Comparison of ENCODE assay signal across 20 cellular contexts in the genomic region with DNA sequence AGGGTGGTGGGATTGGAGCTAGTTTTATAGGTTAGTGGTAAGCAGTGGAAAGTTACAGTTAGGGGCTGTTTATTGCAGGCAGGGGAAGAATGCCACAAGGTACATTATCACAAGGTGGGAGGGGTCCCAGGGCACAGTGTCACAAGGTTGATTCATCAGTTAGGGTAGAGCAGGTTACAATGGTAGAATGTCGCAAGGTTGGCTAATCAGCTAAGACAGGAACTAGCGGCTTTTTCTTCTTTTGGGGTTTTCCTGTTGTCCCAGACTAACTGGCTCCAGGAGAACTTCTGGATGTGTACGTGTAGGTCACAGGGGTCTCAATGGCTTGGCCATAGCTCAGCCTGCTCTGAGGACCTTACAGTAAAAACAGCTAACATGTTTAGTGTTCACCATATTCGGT.
DNase-seq lines count a peak whose midpoint lies in the region; ATAC-seq and TF ChIP-seq lines count a peak whose summit lies in the region.
"Had no signal": no experiment of that assay in that cellular context is flagged by ENCODE, and none has a peak within 500 bp of the region (broad histone marks: within the 10 kb centered on the region; RNA-seq: fewer than 3 reads in every experiment).

No MANE protein-coding gene starts in this region.

- no peaks in the 10 kb centered on the region for H3K9me2 ChIP-seq in GM23338 (ENCODE audit: insufficient read depth)

- peak; percentile 77 for DNase-seq in GF-D8 (lab: John Stamatoyannopoulos, UW)
- no peak for DNase-seq in GM23338 (ENCODE audit: low spot score)
- DNase-seq in M059J (ENCODE audit: low read depth): peak; percentile 2
- peak; percentile 6 for DNase-seq in NOMO-1 treated with dmso at 0.1 percent for 144 hours (lab: John Stamatoyannopoulos, UW; ENCODE audit: unreplicated experiment)
- no peak for DNase-seq in COR-L47 (lab: John Stamatoyannopoulos, UW)
- no peak for DNase-seq in SW480 (ENCODE audit: low spot score)
- DNase-seq in foreskin melanocyte: no peak
- DNase-seq: ACHN; BE2C; C1 segment of cervical spinal cord; Caco-2; CD4-positive, CD25-positive, alpha-beta regulatory T cell; CD8-positive, alpha-beta memory T cell; GOT3; H7; HFFc6; KBM-7 had no signal

- H3K27ac Mint-ChIP-seq in GM23338: peak overlapping the region; percentile 70; the same call in 1 of the 2 replicates
- H3K27ac Mint-ChIP-seq: CD4-positive, CD25-positive, alpha-beta regulatory T cell; CD8-positive, alpha-beta memory T cell; HFFc6 had no signal

- no peaks in the 10 kb centered on the region for H3K36me3 Mint-ChIP-seq in GM23338 (ENCODE audit: low read depth)
- H3K36me3 Mint-ChIP-seq: CD4-positive, CD25-positive, alpha-beta regulatory T cell; CD8-positive, alpha-beta memory T cell; IgD-negative memory B cell had no signal

- H3K4me2 ChIP-seq in GM23338: no peak overlapping the region

- no peaks in the 10 kb centered on the region for H3K4me1 ChIP-seq in GM23338 (ENCODE audit: insufficient read depth)
- H3K4me1 ChIP-seq: BE2C, Caco-2 had no signal

- no peaks in the 10 kb centered on the region for H3K36me3 ChIP-seq in GM23338 (ENCODE audit: insufficient read depth)
- H3K36me3 ChIP-seq: BE2C had no signal

- H3K4me3 ChIP-seq in GM23338: no peak overlapping the region

- H3K4me1 Mint-ChIP-seq in GM23338: no peaks in the 10 kb centered on the region
- H3K4me1 Mint-ChIP-seq: CD4-positive, CD25-positive, alpha-beta regulatory T cell; CD8-positive, alpha-beta memory T cell; IgD-negative memory B cell had no signal

- H3K27me3 ChIP-seq in GM23338 (ENCODE audit: insufficient read depth): no peaks in the 10 kb centered on the region
- H3K27me3 ChIP-seq: BE2C had no signal

- H3K9me3 Mint-ChIP-seq in GM23338: no peaks in the 10 kb centered on the region
- H3K9me3 Mint-ChIP-seq: CD8-positive, alpha-beta memory T cell; HFFc6; IgD-negative memory B cell had no signal

- ATAC-seq in GM23338 (no peak), HG02840 (IDR thresholded peaks at IDR 0.05; ENCODE audit: low FRiP score, unreplicated experiment) (no peak)
- ATAC-seq: HCT116 had no signal

- H2AFZ ChIP-seq in GM23338: no peak overlapping the region

- no peak overlapping the region for H3K27ac ChIP-seq in GM23338 (ENCODE audit: low read depth)

- H4K20me1 ChIP-seq in GM23338 (replicated peaks; ENCODE audit: insufficient read depth): no peaks in the 10 kb centered on the region

- TF ChIP-seq CTCF in GM23338 (conservative IDR thresholded peaks at IDR 0.05; ENCODE audit: low read depth in 2 of 2): no peak

- H3K4me3 Mint-ChIP-seq in GM23338: no peak overlapping the region
- H3K4me3 Mint-ChIP-seq: CD4-positive, CD25-positive, alpha-beta regulatory T cell; CD8-positive, alpha-beta memory T cell; HFFc6; IgD-negative memory B cell had no signal

- H3K27me3 Mint-ChIP-seq in GM23338 (ENCODE audit: insufficient read depth, low read depth, poor library complexity): no peaks in the 10 kb centered on the region
- H3K27me3 Mint-ChIP-seq: CD4-positive, CD25-positive, alpha-beta regulatory T cell; IgD-negative memory B cell had no signal

- H3F3A ChIP-seq in GM23338 (replicated peaks; ENCODE audit: low read depth): no peaks in the 10 kb centered on the region

- H3K79me2 ChIP-seq in GM23338 (replicated peaks; ENCODE audit: insufficient read depth): no peaks in the 10 kb centered on the region

TF ChIP-seq in GM23338, 12 proteins besides CTCF, POLR2A, EP300 and RAD21:
- TF ChIP-seq STAT1 (IDR thresholded peaks at IDR 0.05; ENCODE audit: unreplicated experiment) (no peak), ZNF331 (CRISPR knock-in tag; IDR thresholded peaks at IDR 0.05; ENCODE audit: low read depth) (no peak), ZNF114 (CRISPR knock-in tag; IDR thresholded peaks at IDR 0.05) (no peak), EZH2phosphoT487 (IDR thresholded peaks at IDR 0.05; ENCODE audit: unreplicated experiment) (no peak)
- TF ChIP-seq, protein P1, sequence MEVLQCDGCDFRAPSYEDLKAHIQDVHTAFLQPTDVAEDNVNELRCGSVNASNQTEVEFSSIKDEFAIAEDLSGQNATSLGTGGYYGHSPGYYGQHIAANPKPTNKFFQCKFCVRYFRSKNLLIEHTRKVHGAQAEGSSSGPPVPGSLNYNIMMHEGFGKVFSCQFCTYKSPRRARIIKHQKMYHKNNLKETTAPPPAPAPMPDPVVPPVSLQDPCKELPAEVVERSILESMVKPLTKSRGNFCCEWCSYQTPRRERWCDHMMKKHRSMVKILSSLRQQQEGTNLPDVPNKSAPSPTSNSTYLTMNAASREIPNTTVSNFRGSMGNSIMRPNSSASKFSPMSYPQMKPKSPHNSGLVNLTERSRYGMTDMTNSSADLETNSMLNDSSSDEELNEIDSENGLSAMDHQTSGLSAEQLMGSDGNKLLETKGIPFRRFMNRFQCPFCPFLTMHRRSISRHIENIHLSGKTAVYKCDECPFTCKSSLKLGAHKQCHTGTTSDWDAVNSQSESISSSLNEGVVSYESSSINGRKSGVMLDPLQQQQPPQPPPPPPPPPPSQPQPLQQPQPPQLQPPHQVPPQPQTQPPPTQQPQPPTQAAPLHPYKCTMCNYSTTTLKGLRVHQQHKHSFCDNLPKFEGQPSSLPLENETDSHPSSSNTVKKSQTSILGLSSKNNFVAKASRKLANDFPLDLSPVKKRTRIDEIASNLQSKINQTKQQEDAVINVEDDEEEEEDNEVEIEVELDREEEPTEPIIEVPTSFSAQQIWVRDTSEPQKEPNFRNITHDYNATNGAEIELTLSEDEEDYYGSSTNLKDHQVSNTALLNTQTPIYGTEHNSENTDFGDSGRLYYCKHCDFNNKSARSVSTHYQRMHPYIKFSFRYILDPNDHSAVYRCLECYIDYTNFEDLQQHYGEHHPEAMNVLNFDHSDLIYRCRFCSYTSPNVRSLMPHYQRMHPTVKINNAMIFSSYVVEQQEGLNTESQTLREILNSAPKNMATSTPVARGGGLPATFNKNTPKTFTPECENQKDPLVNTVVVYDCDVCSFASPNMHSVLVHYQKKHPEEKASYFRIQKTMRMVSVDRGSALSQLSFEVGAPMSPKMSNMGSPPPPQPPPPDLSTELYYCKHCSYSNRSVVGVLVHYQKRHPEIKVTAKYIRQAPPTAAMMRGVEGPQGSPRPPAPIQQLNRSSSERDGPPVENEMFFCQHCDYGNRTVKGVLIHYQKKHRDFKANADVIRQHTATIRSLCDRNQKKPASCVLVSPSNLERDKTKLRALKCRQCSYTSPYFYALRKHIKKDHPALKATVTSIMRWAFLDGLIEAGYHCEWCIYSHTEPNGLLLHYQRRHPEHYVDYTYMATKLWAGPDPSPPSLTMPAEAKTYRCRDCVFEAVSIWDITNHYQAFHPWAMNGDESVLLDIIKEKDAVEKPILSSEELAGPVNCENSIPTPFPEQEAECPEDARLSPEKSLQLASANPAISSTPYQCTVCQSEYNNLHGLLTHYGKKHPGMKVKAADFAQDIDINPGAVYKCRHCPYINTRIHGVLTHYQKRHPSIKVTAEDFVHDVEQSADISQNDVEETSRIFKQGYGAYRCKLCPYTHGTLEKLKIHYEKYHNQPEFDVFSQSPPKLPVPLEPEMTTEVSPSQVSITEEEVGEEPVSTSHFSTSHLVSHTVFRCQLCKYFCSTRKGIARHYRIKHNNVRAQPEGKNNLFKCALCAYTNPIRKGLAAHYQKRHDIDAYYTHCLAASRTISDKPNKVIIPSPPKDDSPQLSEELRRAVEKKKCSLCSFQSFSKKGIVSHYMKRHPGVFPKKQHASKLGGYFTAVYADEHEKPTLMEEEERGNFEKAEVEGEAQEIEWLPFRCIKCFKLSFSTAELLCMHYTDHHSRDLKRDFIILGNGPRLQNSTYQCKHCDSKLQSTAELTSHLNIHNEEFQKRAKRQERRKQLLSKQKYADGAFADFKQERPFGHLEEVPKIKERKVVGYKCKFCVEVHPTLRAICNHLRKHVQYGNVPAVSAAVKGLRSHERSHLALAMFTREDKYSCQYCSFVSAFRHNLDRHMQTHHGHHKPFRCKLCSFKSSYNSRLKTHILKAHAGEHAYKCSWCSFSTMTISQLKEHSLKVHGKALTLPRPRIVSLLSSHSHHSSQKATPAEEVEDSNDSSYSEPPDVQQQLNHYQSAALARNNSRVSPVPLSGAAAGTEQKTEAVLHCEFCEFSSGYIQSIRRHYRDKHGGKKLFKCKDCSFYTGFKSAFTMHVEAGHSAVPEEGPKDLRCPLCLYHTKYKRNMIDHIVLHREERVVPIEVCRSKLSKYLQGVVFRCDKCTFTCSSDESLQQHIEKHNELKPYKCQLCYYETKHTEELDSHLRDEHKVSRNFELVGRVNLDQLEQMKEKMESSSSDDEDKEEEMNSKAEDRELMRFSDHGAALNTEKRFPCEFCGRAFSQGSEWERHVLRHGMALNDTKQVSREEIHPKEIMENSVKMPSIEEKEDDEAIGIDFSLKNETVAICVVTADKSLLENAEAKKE (CRISPR knock-in tag; IDR thresholded peaks at IDR 0.05): no peak
TF ChIP-seq in GM23338: peak in this region for 0.

Comparison
In these comparisons a context has a peak if more than half of its experiments do, and no peak if none do; other contexts are left out.
1. DNase-seq: peak in GF-D8 (single experiment), M059J (single experiment) and NOMO-1 treated with dmso at 0.1 percent for 144 hours (single experiment); none in GM23338 (single experiment), COR-L47 (single experiment), SW480 (single experiment) and foreskin melanocyte (single experiment).